8 cellular contexts compared by ENCODE assay signal in genomic region chr1:42035205-42035829, GRCh38.
DNase-seq lines count a peak whose midpoint lies in the region; ATAC-seq and TF ChIP-seq lines count a peak whose summit lies in the region.

No MANE protein-coding gene starts in this region.

- H3K9ac ChIP-seq in duodenal mucosa (ENCODE audit: low read depth in 1 of 2, low read length in 2 of 2) = peak overlapping the region; percentile 55 to 61

- H3K27ac ChIP-seq in HEK293 (ENCODE audit: extremely low read depth, low read depth, low read length) (peak overlapping the region; percentile 56), duodenal mucosa (ENCODE audit: low read depth, low read length) (no peak overlapping the region), lung (ENCODE audit: low read depth in 1 of 2, low read length in 1 of 2) (peak overlapping the region; percentile 29 to 80)

- TF ChIP-seq CTCF in GM10248 (IDR thresholded peaks at IDR 0.05; ENCODE audit: control extremely low read depth, extremely low read depth, low read depth, missing control alignments) (peak; percentile 68), HEK293 (tag by site-specific recombination; IDR thresholded peaks at IDR 0.05) (no peak), lung (IDR thresholded peaks at IDR 0.05; ENCODE audit: control extremely low read depth, extremely low read depth) (no peak)

- CTCF ChIA-PET in GM10248 (lab: Yijun Ruan, JAX) (interaction anchor here (0.8 to 1.2 kb wide), 6 partner anchors 8 to 297 kb away, joined by 3 to 7 read pairs (median 3); no protein-coding TSS in a partner anchor), HEK293 (lab: Yijun Ruan, JAX) (interaction anchor here (0.9 to 1.5 kb wide), 4 partner anchors 119 to 522 kb away, joined by 3 to 5 read pairs (median 3); no protein-coding TSS in a partner anchor)

- 0 to 2% methylated on average over 52 to 66 of the region's 66 CpGs for WGBS in lung, 2 donors

- peaks cover 31% of the 10 kb centered on the region for H3K4me1 Mint-ChIP-seq in T-helper 1 cell treated with Interleukin-12 subunit alpha and Interleukin-12 subunit beta and Interleukin-4 antibody, amounts not matched to agents 30 μg/mL and 1 μg/mL, for 36 hours (ENCODE audit: low read depth)

- no peaks in the 10 kb centered on the region for H3K36me3 ChIP-seq in HEK293 (ENCODE audit: control insufficient read depth in 2 of 2, insufficient read depth in 1 of 2, low read length in 2 of 2)
- no peaks in the 10 kb centered on the region for H3K36me3 ChIP-seq in duodenal mucosa (ENCODE audit: control insufficient read depth in 1 of 2, insufficient read depth in 2 of 2, low read length in 2 of 2)
- H3K36me3 ChIP-seq in lung (ENCODE audit: control insufficient read depth in 2 of 2, insufficient read depth in 2 of 2, low read length in 2 of 2) = no peaks in the 10 kb centered on the region

- H3K4me3 ChIP-seq in HEK293 (ENCODE audit: low read depth, low read length) (peak overlapping the region; percentile 90), duodenal mucosa (ENCODE audit: low read depth in 1 of 2, low read length in 2 of 2) (peak overlapping the region; percentile 72 to 80), lung (peak overlapping the region; percentile 81)

- peak; percentile 42 for DNase-seq in A172 (ENCODE audit: low spot score)
- peak; percentile 89 for DNase-seq in GM10248 (ENCODE audit: extremely low spot score)
- DNase-seq in LoVo (ENCODE audit: low spot score) = peak; percentile 35
- peak; percentile 42 for DNase-seq in lung (ENCODE audit: low spot score)
- peak; percentile 69 for DNase-seq in stimulated activated CD8-positive, alpha-beta memory T cell treated with anti-CD3 and anti-CD28 coated beads, Interleukin-4, amount 100 ng/mL, for 48 hours

- no peaks in the 10 kb centered on the region for H3K9me3 ChIP-seq in HEK293 (ENCODE audit: control insufficient read depth, insufficient read depth, low read depth, low read length)
- no peaks in the 10 kb centered on the region for H3K9me3 ChIP-seq in duodenal mucosa (ENCODE audit: control insufficient read depth in 1 of 2, low read length in 2 of 2)
- H3K9me3 ChIP-seq in lung (ENCODE audit: control insufficient read depth in 2 of 2, insufficient read depth in 1 of 2, low read length in 1 of 2) = no peaks in the 10 kb centered on the region

- no peaks in the 10 kb centered on the region for H3K27me3 ChIP-seq in duodenal mucosa (ENCODE audit: control insufficient read depth in 1 of 2, insufficient read depth in 2 of 2, low read length in 2 of 2)
- no peaks in the 10 kb centered on the region for H3K27me3 ChIP-seq in lung (ENCODE audit: control insufficient read depth, insufficient read depth)

- no peaks in the 10 kb centered on the region for H3K36me3 Mint-ChIP-seq in T-helper 1 cell treated with Interleukin-12 subunit alpha and Interleukin-12 subunit beta and Interleukin-4 antibody, amounts not matched to agents 30 μg/mL and 1 μg/mL, for 36 hours (ENCODE audit: low read depth)

- H3K27me3 Mint-ChIP-seq in T-helper 1 cell treated with Interleukin-12 subunit alpha and Interleukin-12 subunit beta and Interleukin-4 antibody, amounts not matched to agents 30 μg/mL and 1 μg/mL, for 36 hours (ENCODE audit: low read depth) = peaks cover 8% of the 10 kb centered on the region

- POLR2A ChIA-PET in GM10248 (lab: Yijun Ruan, JAX) = no interaction called here
- POLR2A ChIA-PET in HEK293 (lab: Yijun Ruan, JAX) = interaction anchor here (1.3 kb wide), 1 partner anchor 115 kb away, joined by 4 read pairs; no protein-coding TSS in a partner anchor

- H3K4me3 Mint-ChIP-seq in T-helper 1 cell treated with Interleukin-12 subunit alpha and Interleukin-12 subunit beta and Interleukin-4 antibody, amounts not matched to agents 30 μg/mL and 1 μg/mL, for 36 hours = peak overlapping the region; percentile 85

- no peaks in the 10 kb centered on the region for H3K4me1 ChIP-seq in HEK293 (ENCODE audit: control insufficient read depth, insufficient read depth, low read length)
- peaks cover 12 to 17% of the 10 kb centered on the region in 2 donors for H3K4me1 ChIP-seq in duodenal mucosa (ENCODE audit: control insufficient read depth in 1 of 2, insufficient read depth in 2 of 2, low read length in 2 of 2)
- no peaks in the 10 kb centered on the region for H3K4me1 ChIP-seq in lung (ENCODE audit: control insufficient read depth in 2 of 2, insufficient read depth in 2 of 2, low read length in 2 of 2)

- H3K27ac Mint-ChIP-seq in T-helper 1 cell treated with Interleukin-12 subunit alpha and Interleukin-12 subunit beta and Interleukin-4 antibody, amounts not matched to agents 30 μg/mL and 1 μg/mL, for 36 hours = peak overlapping the region; percentile 16

- H3K9me3 Mint-ChIP-seq in T-helper 1 cell treated with Interleukin-12 subunit alpha and Interleukin-12 subunit beta and Interleukin-4 antibody, amounts not matched to agents 30 μg/mL and 1 μg/mL, for 36 hours = peaks cover 5% of the 10 kb centered on the region

- ATAC-seq in lung (ENCODE audit: insufficient read depth, low FRiP score) = peak; percentile 58

TF ChIP-seq in HEK293, 187 proteins besides CTCF, POLR2A, EP300 and RAD21 (continues in another document):
- peak; percentile 52; the same call in 1 of the 2 replicates for TF ChIP-seq SP7 (tag by site-specific recombination; IDR thresholded peaks at IDR 0.05)
- peak; percentile 82 for TF ChIP-seq GLIS1 (tag by site-specific recombination; IDR thresholded peaks at IDR 0.05)
- TF ChIP-seq ZNF549 (tag by site-specific recombination; IDR thresholded peaks at IDR 0.05) = no peak
- TF ChIP-seq ZFP37 (tag by site-specific recombination; IDR thresholded peaks at IDR 0.05) = peak; percentile 45; the same call in 1 of the 2 replicates
- TF ChIP-seq SP2 (tag by site-specific recombination; IDR thresholded peaks at IDR 0.05) = peak; percentile 14
- TF ChIP-seq ZNF398 (tag by site-specific recombination; IDR thresholded peaks at IDR 0.05) = peak; percentile 77
- TF ChIP-seq ZNF76 (tag by site-specific recombination; IDR thresholded peaks at IDR 0.05; ENCODE audit: borderline replicate concordance, low read depth) = no peak
- peak; percentile 62 for TF ChIP-seq ZIC2 (tag by site-specific recombination; IDR thresholded peaks at IDR 0.05)
- TF ChIP-seq ZEB2 (tag by site-specific recombination; IDR thresholded peaks at IDR 0.05) = peak; percentile 82; the same call in 1 of the 2 replicates
- TF ChIP-seq PRDM2 (tag by site-specific recombination; IDR thresholded peaks at IDR 0.05; ENCODE audit: borderline replicate concordance) = no peak
- no peak for TF ChIP-seq ZNF274 (IDR thresholded peaks at IDR 0.05; ENCODE audit: low read length)
- TF ChIP-seq ZNF274 (tag by site-specific recombination; IDR thresholded peaks at IDR 0.05; ENCODE audit: borderline replicate concordance) = no peak
- TF ChIP-seq ZBTB8A (tag by site-specific recombination; IDR thresholded peaks at IDR 0.05) = peak; percentile 86

Comparison
In these comparisons a context has a peak if more than half of its experiments do, and no peak if none do; other contexts are left out.
1. DNase-seq: peak in every context shown above with its lines; median percentile 89 in GM10248; 69 in stimulated activated CD8-positive, alpha-beta memory T cell treated with anti-CD3 and anti-CD28 coated beads, Interleukin-4, amount 100 ng/mL, for 48 hours; 42 in A172; 42 in lung; 35 in LoVo.